33 cellular contexts compared by ENCODE assay signal in the genomic region with DNA sequence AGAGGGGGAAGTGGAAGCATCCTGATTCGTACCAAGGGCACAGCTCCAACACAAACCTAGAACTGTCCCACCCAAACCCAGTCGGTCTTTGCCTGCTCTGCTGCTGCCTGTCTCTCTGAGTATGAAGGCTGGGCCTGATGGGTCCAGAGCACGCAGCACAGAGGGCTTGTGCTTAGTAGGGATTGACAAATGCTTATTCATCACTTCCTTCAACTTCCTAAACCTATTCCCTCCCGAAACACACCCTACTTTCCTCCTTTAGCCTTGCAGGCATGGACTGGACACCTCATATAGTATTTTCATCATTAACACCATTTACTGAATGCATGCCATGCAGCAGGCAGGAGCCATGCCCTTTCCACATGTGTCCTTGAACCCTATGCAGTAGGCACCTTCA. TPM values are rescaled to one million over a fixed set of nuclear protein-coding genes. Genes with fewer than 3 reads are reported as not detected.
"Had no signal": no experiment of that assay in that cellular context is flagged by ENCODE, and none has a peak within 500 bp of the region (broad histone marks: within the 10 kb centered on the region; RNA-seq: fewer than 3 reads in every experiment).

No MANE protein-coding gene starts in this region.

- H3K36me3 Mint-ChIP-seq: activated CD8-positive, alpha-beta memory T cell treated with anti-CD3 and anti-CD28 coated beads, Interleukin-2, amount 10 ng/mL, durations not matched to agents 7 days and 5 days; activated naive CD4-positive, alpha-beta T cell treated with anti-CD3 and anti-CD28 coated beads, Interleukin-2, amount 10 ng/mL, durations not matched to agents 7 days and 5 days; activated naive CD8-positive, alpha-beta T cell had no signal

- H3K9me3 Mint-ChIP-seq: activated CD4-positive, alpha-beta memory T cell treated with anti-CD3 and anti-CD28 coated beads, Interleukin-2, amount 10 ng/mL, durations not matched to agents 7 days and 5 days; activated naive CD4-positive, alpha-beta T cell treated with anti-CD3 and anti-CD28 coated beads, Interleukin-2, amount 10 ng/mL, durations not matched to agents 7 days and 5 days; activated naive CD8-positive, alpha-beta T cell treated with anti-CD3 and anti-CD28 coated beads, Interleukin-2, amount 50 U/mL, for 24 hours had no signal

- H3K27ac ChIP-seq: breast epithelium, Peyer's patch, SJCRH30, SK-N-MC, WERI-Rb-1 had no signal

- H3K36me3 ChIP-seq: breast epithelium, Peyer's patch, SJCRH30, WERI-Rb-1 had no signal

- H3K27ac Mint-ChIP-seq: activated CD4-positive, alpha-beta memory T cell treated with anti-CD3 and anti-CD28 coated beads, Interleukin-2, amount 10 ng/mL, durations not matched to agents 7 days and 5 days; activated CD8-positive, alpha-beta memory T cell treated with anti-CD3 and anti-CD28 coated beads, Interleukin-2, amount 10 ng/mL, durations not matched to agents 7 days and 5 days; activated naive CD4-positive, alpha-beta T cell treated with anti-CD3 and anti-CD28 coated beads, Interleukin-2, amount 10 ng/mL, durations not matched to agents 7 days and 5 days; activated naive CD8-positive, alpha-beta T cell; activated naive CD8-positive, alpha-beta T cell treated with anti-CD3 and anti-CD28 coated beads, Interleukin-2, amount 50 U/mL, for 24 hours had no signal

- H3K4me3 Mint-ChIP-seq: activated CD4-positive, alpha-beta memory T cell treated with anti-CD3 and anti-CD28 coated beads, Interleukin-2, amount 10 ng/mL, durations not matched to agents 7 days and 5 days; activated CD8-positive, alpha-beta memory T cell treated with anti-CD3 and anti-CD28 coated beads, Interleukin-2, amount 10 ng/mL, durations not matched to agents 7 days and 5 days; activated naive CD4-positive, alpha-beta T cell treated with anti-CD3 and anti-CD28 coated beads, Interleukin-2, amount 10 ng/mL, durations not matched to agents 7 days and 5 days; activated naive CD8-positive, alpha-beta T cell; activated naive CD8-positive, alpha-beta T cell treated with anti-CD3 and anti-CD28 coated beads, Interleukin-2, amount 50 U/mL, for 24 hours had no signal

- H3K4me1 Mint-ChIP-seq: activated naive CD4-positive, alpha-beta T cell treated with anti-CD3 and anti-CD28 coated beads, Interleukin-2, amount 10 ng/mL, durations not matched to agents 7 days and 5 days; activated naive CD8-positive, alpha-beta T cell treated with anti-CD3 and anti-CD28 coated beads, Interleukin-2, amount 50 U/mL, for 24 hours had no signal

- DNase-seq: activated CD4-positive, alpha-beta memory T cell treated with anti-CD3 and anti-CD28 coated beads, Interleukin-2, amount 10 ng/mL, durations not matched to agents 7 days and 5 days; activated CD4-positive, alpha-beta T cell treated with anti-CD3 and anti-CD28 coated beads for 1 hour; activated CD4-positive, alpha-beta T cell treated with anti-CD3 and anti-CD28 coated beads for 48 hours; activated CD4-positive, CD25-positive, alpha-beta regulatory T cell; activated CD8-positive, alpha-beta memory T cell treated with anti-CD3 and anti-CD28 coated beads for 24 hours; activated CD8-positive, alpha-beta memory T cell treated with anti-CD3 and anti-CD28 coated beads, Interleukin-2, amount 10 ng/mL, durations not matched to agents 7 days and 5 days; activated CD8-positive, alpha-beta memory T cell treated with anti-CD3 and anti-CD28 coated beads, Interleukin-2, amount 50 U/mL, for 48 hours; activated effector memory CD4-positive, alpha-beta T cell treated with Interleukin-2 at 50 U/mL for 16 hours; activated naive CD4-positive, alpha-beta T cell treated with anti-CD3 and anti-CD28 coated beads, Interleukin-2, amount 10 ng/mL, durations not matched to agents 7 days and 5 days; activated naive CD8-positive, alpha-beta T cell treated with anti-CD3 and anti-CD28 coated beads, Interleukin-2, amount 50 U/mL, for 24 hours; activated T-cell treated with anti-CD3 and anti-CD28 coated beads, Interleukin-2, amount 50 U/mL, for 48 hours; anterior cingulate cortex; caudate nucleus; cerebellar nuclear complex; Karpas-422; NCI-H1105 treated with DMSO at 0.1 percent for 48 hours; NCI-H1694; NCI-H1930; NCI-H2081 treated with DMSO at 0.1 percent for 48 hours; NCI-H345; NCI-H524 treated with DMSO at 0.1 percent for 48 hours; PC-3; Peyer's patch; RPMI8226; SHP77; T1000; WERI-Rb-1 had no signal

- H3K4me3 ChIP-seq: breast epithelium, Peyer's patch, SJCRH30, SK-N-MC had no signal

- H3K9me3 ChIP-seq: breast epithelium, Peyer's patch, SJCRH30 had no signal

- H3K27me3 ChIP-seq: Peyer's patch, SJCRH30 had no signal

- ATAC-seq: activated naive CD8-positive, alpha-beta T cell treated with anti-CD3 and anti-CD28 coated beads, Interleukin-2, amount 50 U/mL, for 24 hours; PC-3 had no signal

RNA-seq across cellular contexts. Expression of gene FOXO6, which starts 31.3 kb away (rescaled TPM):
- total RNA-seq: activated CD8-positive, alpha-beta memory T cell treated with anti-CD3 and anti-CD28 coated beads, Interleukin-2, amount 10 ng/mL, durations not matched to agents 7 days and 5 days; T-helper 1 cell treated with Interleukin-12 subunit alpha and Interleukin-12 subunit beta and Interleukin-4 antibody, amounts not matched to agents 30 ng/mL and 1 ng/mL, for 36 hours; T-helper 2 cell treated with Interferon-gamma antibody and Interleukin-4, amounts not matched to agents 100 ng/mL and 5 ng/mL, for 36 hours had no signal
